15 cellular contexts compared by ENCODE assay signal in genomic region chr1:41500781-41501518, GRCh38. TPM values are rescaled to one million over a fixed set of nuclear protein-coding genes. Genes with fewer than 3 reads are reported as not detected.
DNase-seq lines count a peak whose midpoint lies in the region; ATAC-seq, FAIRE-seq and TF ChIP-seq lines count a peak whose summit lies in the region.
"Had no signal": no experiment of that assay in that cellular context is flagged by ENCODE, and none has a peak within 500 bp of the region (broad histone marks: within the 10 kb centered on the region; RNA-seq: fewer than 3 reads in every experiment).

No MANE protein-coding gene starts in this region.

- H3K4me1 ChIP-seq in A549 (peaks cover 54% of the 10 kb centered on the region), foreskin keratinocyte (peaks cover 17% of the 10 kb centered on the region), parathyroid adenoma (no peaks in the 10 kb centered on the region)

- H3K27me3 ChIP-seq in foreskin keratinocyte (no peaks in the 10 kb centered on the region), parathyroid adenoma (ENCODE audit: control insufficient read depth, insufficient read depth, low read length) (no peaks in the 10 kb centered on the region)

- DNase-seq in A549 (ENCODE audit: low read depth in 1 of 2, low spot score in 1 of 2): no peak
- peak; percentile 63 for DNase-seq in RCC 7860 (ENCODE audit: low spot score)
- peak in 1 of 2 donors; percentile 62 for DNase-seq in foreskin keratinocyte
- no peak for DNase-seq in EL
- no peak for DNase-seq in NOMO-1 treated with DMSO at 0.1 percent for 48 hours (lab: John Stamatoyannopoulos, UW; ENCODE audit: unreplicated experiment)
- no peak for DNase-seq in NK-92 treated with Interleukin-12 subunit alpha and Interleukin-12 subunit beta, amount 100 ng/mL, for 24 hours (lab: John Stamatoyannopoulos, UW)
- DNase-seq in activated gamma-delta T cell (lab: John Stamatoyannopoulos, UW): no peak
- DNase-seq: activated CD4-positive, alpha-beta memory T cell treated with anti-CD3 and anti-CD28 coated beads for 36 hours; cortex of kidney; NCI-H1105 had no signal

- no peaks in the 10 kb centered on the region for H3K36me3 ChIP-seq in parathyroid adenoma (ENCODE audit: control insufficient read depth, insufficient read depth, low read length)

- H3K9ac ChIP-seq in parathyroid adenoma: no peak overlapping the region

- no peaks in the 10 kb centered on the region for H3K79me2 ChIP-seq in parathyroid adenoma

- H3K9me3 ChIP-seq in A549: no peaks in the 10 kb centered on the region
- H3K9me3 ChIP-seq in parathyroid adenoma (ENCODE audit: control insufficient read depth, low read length): no peaks in the 10 kb centered on the region

- CTCF ChIA-PET in A549 (lab: Yijun Ruan, JAX): interaction anchor here (0.6 to 4.4 kb wide), 5 partner anchors 10 to 470 kb away, joined by 3 to 29 read pairs (median 4); no protein-coding TSS in a partner anchor

- H3K4me2 ChIP-seq in A549 (0 out of 3 replicates have a peak overlapping the region, but pooled peaks have one; percentile 42), parathyroid adenoma (ENCODE audit: low read length) (peak overlapping the region; percentile 5)

- FAIRE-seq in A549 (lab: Jason Lieb, UNC): no peak
- no peak for FAIRE-seq in RCC 7860 (lab: Jason Lieb, UNC)
- FAIRE-seq: frontal cortex had no signal

- H2AFZ ChIP-seq in parathyroid adenoma: no peak overlapping the region

- no peak for TF ChIP-seq CTCF in A549 (IDR thresholded peaks at IDR 0.05)
- TF ChIP-seq CTCF in foreskin keratinocyte (conservative IDR thresholded peaks at IDR 0.05): no peak
- no peak for TF ChIP-seq CTCF in parathyroid adenoma (IDR thresholded peaks at IDR 0.05)

- POLR2A ChIA-PET in A549 (lab: Yijun Ruan, JAX): no interaction called here

- no peak for TF ChIP-seq POLR2A in A549 (IDR thresholded peaks at IDR 0.05; ENCODE audit: low read length)

- H3K27ac ChIP-seq in A549 (peak overlapping the region; percentile 20 to 66; a peak in 4 of 6 replicates), foreskin keratinocyte (peak overlapping the region; percentile 0), parathyroid adenoma (no peak overlapping the region)

- WGBS in A549 (ENCODE audit: missing lambda C conversion rate): 91% methylated on average over 4 of the region's 7 CpGs

- no peak for TF ChIP-seq RAD21 in A549 (conservative IDR thresholded peaks at IDR 0.05 in 1 of 2, IDR thresholded peaks at IDR 0.05 in 1 of 2)

- H3K4me3 ChIP-seq in A549 (no peak overlapping the region), parathyroid adenoma (ENCODE audit: low read depth, low read length) (no peak overlapping the region)

- no peak for TF ChIP-seq EP300 in A549 (IDR thresholded peaks at IDR 0.05)

- ATAC-seq in A549: peak in 1 of 2 experiments; percentile 15; a peak in 1 of 6 replicates
- peak; percentile 19 for ATAC-seq in foreskin keratinocyte

TF ChIP-seq in A549, 52 proteins besides CTCF, POLR2A, EP300 and RAD21:
- TF ChIP-seq CEBPB (IDR thresholded peaks at IDR 0.05) (no peak), FOSL2 (IDR thresholded peaks at IDR 0.05) (no peak), FOSL2 (CRISPR knock-in tag; IDR thresholded peaks at IDR 0.05) (no peak), USF2 (IDR thresholded peaks at IDR 0.05) (no peak), FOSB (CRISPR knock-in tag; IDR thresholded peaks at IDR 0.05) (no peak), KDM5A (IDR thresholded peaks at IDR 0.05) (no peak), ZC3H11A (IDR thresholded peaks at IDR 0.05) (no peak), MAZ (IDR thresholded peaks at IDR 0.05; ENCODE audit: borderline replicate concordance, low read depth, low read length) (no peak), HOXB5 (CRISPR knock-in tag; IDR thresholded peaks at IDR 0.05) (no peak), JUNB (IDR thresholded peaks at IDR 0.05) (no peak), HOXA7 (CRISPR knock-in tag; IDR thresholded peaks at IDR 0.05) (no peak), HDAC2 (IDR thresholded peaks at IDR 0.05) (no peak), PHF8 (IDR thresholded peaks at IDR 0.05; ENCODE audit: borderline replicate concordance, low read depth) (no peak), BHLHE40 (IDR thresholded peaks at IDR 0.05; ENCODE audit: low read depth, low read length) (no peak), CHD4 (IDR thresholded peaks at IDR 0.05; ENCODE audit: borderline replicate concordance) (no peak)
- TF ChIP-seq, protein P1, sequence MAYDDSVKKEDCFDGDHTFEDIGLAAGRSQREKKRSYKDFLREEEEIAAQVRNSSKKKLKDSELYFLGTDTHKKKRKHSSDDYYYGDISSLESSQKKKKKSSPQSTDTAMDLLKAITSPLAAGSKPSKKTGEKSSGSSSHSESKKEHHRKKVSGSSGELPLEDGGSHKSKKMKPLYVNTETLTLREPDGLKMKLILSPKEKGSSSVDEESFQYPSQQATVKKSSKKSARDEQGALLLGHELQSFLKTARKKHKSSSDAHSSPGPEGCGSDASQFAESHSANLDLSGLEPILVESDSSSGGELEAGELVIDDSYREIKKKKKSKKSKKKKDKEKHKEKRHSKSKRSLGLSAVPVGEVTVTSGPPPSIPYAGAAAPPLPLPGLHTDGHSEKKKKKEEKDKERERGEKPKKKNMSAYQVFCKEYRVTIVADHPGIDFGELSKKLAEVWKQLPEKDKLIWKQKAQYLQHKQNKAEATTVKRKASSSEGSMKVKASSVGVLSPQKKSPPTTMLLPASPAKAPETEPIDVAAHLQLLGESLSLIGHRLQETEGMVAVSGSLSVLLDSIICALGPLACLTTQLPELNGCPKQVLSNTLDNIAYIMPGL (CRISPR knock-in tag; IDR thresholded peaks at IDR 0.05; ENCODE audit: borderline replicate concordance): no peak
TF ChIP-seq in A549: peak in this region for 0.

RNA-seq across cellular contexts. Expression of gene EDN2, which starts 16.5 kb away (rescaled TPM):
- polyA plus RNA-seq in A549 (2011; rRNA removed): 1.2 and 1.6 TPM in 2 replicates
- polyA plus RNA-seq in A549 (2012; cell fraction: cytosol; rRNA removed): 6.4 and 8.2 TPM in 2 replicates
- polyA plus RNA-seq in A549 (2012; cell fraction: nucleus; rRNA removed): 13.2 and 16.8 TPM in 2 replicates
- polyA plus RNA-seq in A549 (2017; fragmentation: RNase III; extraction: RNeasy Plus Mini Kit Qiagen cat#74134 plus additional on column Dnase treatment): 2.8 to 8.2 TPM (median 3.2 TPM) in 3 replicates
- polyA minus RNA-seq in A549 (2011; rRNA and poly(A)+ RNA removed): 0.54 TPM in 1 of 2 replicates, not detected in the other
- total RNA-seq in foreskin keratinocyte: 0.11 and 0.27 TPM in 2 replicates
- 0.10 and 0.32 TPM in 2 replicates for polyA plus RNA-seq in foreskin keratinocyte
- total RNA-seq: activated CD4-positive, alpha-beta memory T cell treated with anti-CD3 and anti-CD28 coated beads for 36 hours; frontal cortex; liver; progenitor cell of endocrine pancreas; T-helper 1 cell treated with Interleukin-12 subunit alpha and Interleukin-12 subunit beta and Interleukin-4 antibody, amounts not matched to agents 30 ng/mL and 1 ng/mL, for 36 hours had no signal
